16 cellular contexts compared by ENCODE assay signal in genomic region chr12:109831929-109832328, GRCh38. TPM values are rescaled to one million over a fixed set of nuclear protein-coding genes. Genes with fewer than 3 reads are reported as not detected.
A peak's percentile ranks its signal among the peaks of the same experiment; 100 is the strongest.
DNase-seq lines count a peak whose midpoint lies in the region; ATAC-seq and TF ChIP-seq lines count a peak whose summit lies in the region.
"Had no signal": no experiment of that assay in that cellular context is flagged by ENCODE, and none has a peak within 500 bp of the region (broad histone marks: within the 10 kb centered on the region; RNA-seq: fewer than 3 reads in every experiment).

No MANE protein-coding gene starts in this region.

- WGBS in esophagus, 2 donors: 61 to 62% methylated on average over 9 of the region's 9 CpGs
- 38% methylated on average over 1 of the region's 9 CpGs for WGBS in right lobe of liver (ENCODE audit: insufficient coverage, low coverage, low lambda C conversion rate, missing lambda C conversion rate)

- no peaks in the 10 kb centered on the region for H3K36me3 ChIP-seq in PC-9 (ENCODE audit: low read depth)
- no peaks in the 10 kb centered on the region for H3K36me3 ChIP-seq in esophagus (ENCODE audit: control insufficient read depth in 2 of 2, insufficient read depth in 2 of 2, low read length in 1 of 2)
- no peaks in the 10 kb centered on the region for H3K36me3 ChIP-seq in right lobe of liver
- no peaks in the 10 kb centered on the region for H3K36me3 ChIP-seq in naive thymus-derived CD4-positive, alpha-beta T cell (ENCODE audit: control insufficient read depth in 2 of 3, insufficient read depth in 3 of 3, low read length in 3 of 3)
- no peaks in the 10 kb centered on the region for H3K36me3 ChIP-seq in SJCRH30

- no peaks in the 10 kb centered on the region for H3K79me2 ChIP-seq in PC-9 (ENCODE audit: low read depth)

- CTCF ChIA-PET in PC-9 (lab: Charles Lee): no interaction called here
- CTCF ChIA-PET in naive thymus-derived CD4-positive, alpha-beta T cell (lab: Charles Lee): no interaction called here

- peaks cover 7% of the 10 kb centered on the region for H3K4me1 Mint-ChIP-seq in progenitor cell of endocrine pancreas (ENCODE audit: low read depth)
- H3K4me1 Mint-ChIP-seq in naive thymus-derived CD4-positive, alpha-beta T cell: peaks cover 3 to 6% (median 4%) of the 10 kb centered on the region in 7 donors

- no peaks in the 10 kb centered on the region for H4K20me1 ChIP-seq in PC-9 (ENCODE audit: insufficient read depth)

- no peak overlapping the region for H3K27ac Mint-ChIP-seq in progenitor cell of endocrine pancreas
- H3K27ac Mint-ChIP-seq in naive thymus-derived CD4-positive, alpha-beta T cell: no peak overlapping the region

- H3K9me2 ChIP-seq in PC-9 (ENCODE audit: insufficient read depth): no peaks in the 10 kb centered on the region

- TSS peak; percentile 26 for BruUV-seq in PC-9 (replicated peaks; lab: Mats Ljungman, UMichigan)

- no peak for TF ChIP-seq POLR2A in right lobe of liver (IDR thresholded peaks at IDR 0.05)

- H3K27me3 Mint-ChIP-seq in progenitor cell of endocrine pancreas: peaks cover 7% of the 10 kb centered on the region
- peaks cover 25 to 49% (median 30%) of the 10 kb centered on the region in 5 donors for H3K27me3 Mint-ChIP-seq in naive thymus-derived CD4-positive, alpha-beta T cell

- intact Hi-C loops in PC-9 (cut with micrococcal nuclease; ENCODE audit: unreplicated experiment) (no loop called here), right lobe of liver (cut with DNase I) (no loop called here)
- intact Hi-C loops in naive thymus-derived CD4-positive, alpha-beta T cell (cut with micrococcal nuclease): no loop called here

- H3K9me3 ChIP-seq in PC-9 (ENCODE audit: insufficient read depth, low read depth): no peaks in the 10 kb centered on the region
- no peaks in the 10 kb centered on the region for H3K9me3 ChIP-seq in esophagus (ENCODE audit: control insufficient read depth in 2 of 2, insufficient read depth in 1 of 2, low read depth in 1 of 2, low read length in 1 of 2)
- no peaks in the 10 kb centered on the region for H3K9me3 ChIP-seq in right lobe of liver
- no peaks in the 10 kb centered on the region for H3K9me3 ChIP-seq in naive thymus-derived CD4-positive, alpha-beta T cell (ENCODE audit: control insufficient read depth in 2 of 3, low read length in 3 of 3)
- H3K9me3 ChIP-seq in SJCRH30 (replicated peaks): no peaks in the 10 kb centered on the region

- H3K4me3 ChIP-seq in PC-9 (no peak overlapping the region), esophagus (ENCODE audit: low read depth in 1 of 2, low read length in 2 of 2) (peak overlapping the region; percentile 22 to 67), right lobe of liver (peak overlapping the region; percentile 56 to 63 (median 59)), SJCRH30 (no peak overlapping the region)
- no peak overlapping the region for H3K4me3 ChIP-seq in naive thymus-derived CD4-positive, alpha-beta T cell (ENCODE audit: low read length)
- H3K4me3 ChIP-seq: K562 had no signal

- no peaks in the 10 kb centered on the region for H3K36me3 Mint-ChIP-seq in progenitor cell of endocrine pancreas (ENCODE audit: insufficient read depth)
- peaks cover 0 to 4% (median 0%) of the 10 kb centered on the region in 5 donors for H3K36me3 Mint-ChIP-seq in naive thymus-derived CD4-positive, alpha-beta T cell

- no peak for TF ChIP-seq CTCF in PC-9 (conservative IDR thresholded peaks at IDR 0.05)
- no peak for TF ChIP-seq CTCF in right lobe of liver (IDR thresholded peaks at IDR 0.05)
- TF ChIP-seq CTCF in progenitor cell of endocrine pancreas (IDR thresholded peaks at IDR 0.05; ENCODE audit: unreplicated experiment): no peak

- DNase-seq in PC-9: no peak
- no peak for DNase-seq in right lobe of liver
- no peak for DNase-seq in progenitor cell of endocrine pancreas (ENCODE audit: low spot score, unreplicated experiment)
- no peak for DNase-seq in naive thymus-derived CD4-positive, alpha-beta T cell
- DNase-seq in activated CD4-positive, CD25-positive, alpha-beta regulatory T cell treated with anti-CD3 and anti-CD28 coated beads, Interleukin-2, amount 50 U/mL, for 72 hours: no peak
- no peak for DNase-seq in SJCRH30
- DNase-seq: C1 segment of cervical spinal cord, DMS79, GOT3, MV-4-11, NCI-H187 treated with DMSO at 0.1 percent for 48 hours, NCI-H345, NCI-H524 treated with DMSO at 0.1 percent for 48 hours had no signal

- peaks cover 2% of the 10 kb centered on the region; the same call in 1 of the 2 replicates for H3F3A ChIP-seq in PC-9 (ENCODE audit: insufficient read depth, low read depth)

- ATAC-seq in right lobe of liver: peak; percentile 17 to 49 (median 36)
- no peak for ATAC-seq in naive thymus-derived CD4-positive, alpha-beta T cell
- ATAC-seq: HCT116, K562 had no signal

- H3K27ac ChIP-seq in PC-9 (no peak overlapping the region), esophagus (ENCODE audit: low read depth in 2 of 2, low read length in 1 of 2) (no peak overlapping the region), right lobe of liver (peak overlapping the region; percentile 5 to 75 (median 31)), SJCRH30 (no peak overlapping the region)
- H3K27ac ChIP-seq in naive thymus-derived CD4-positive, alpha-beta T cell (ENCODE audit: low read depth, low read length): no peak overlapping the region

- H3K4me1 ChIP-seq in PC-9 (replicated peaks; ENCODE audit: insufficient read depth) (peaks cover 3% of the 10 kb centered on the region; the same call in 1 of the 2 replicates), esophagus (ENCODE audit: control insufficient read depth in 2 of 2, insufficient read depth in 2 of 2, low read length in 1 of 2) (peaks cover 0 to 2% of the 10 kb centered on the region in 2 donors), right lobe of liver (peaks cover 0 to 44% (median 9%) of the 10 kb centered on the region in 4 donors), SJCRH30 (no peaks in the 10 kb centered on the region)
- H3K4me1 ChIP-seq in naive thymus-derived CD4-positive, alpha-beta T cell (ENCODE audit: control insufficient read depth in 2 of 2, insufficient read depth in 2 of 2, low read length in 2 of 2): no peaks in the 10 kb centered on the region

- POLR2A ChIA-PET in PC-9 (lab: Charles Lee; ENCODE audit: unreplicated experiment): no interaction called here
- POLR2A ChIA-PET in naive thymus-derived CD4-positive, alpha-beta T cell (lab: Charles Lee): no interaction called here

- H2AFZ ChIP-seq in PC-9: no peak overlapping the region

- H3K9me3 Mint-ChIP-seq in progenitor cell of endocrine pancreas (ENCODE audit: low read depth): no peaks in the 10 kb centered on the region
- H3K9me3 Mint-ChIP-seq in naive thymus-derived CD4-positive, alpha-beta T cell: no peaks in the 10 kb centered on the region

- H3K27me3 ChIP-seq in PC-9 (ENCODE audit: insufficient read depth, low read depth): no peaks in the 10 kb centered on the region
- H3K27me3 ChIP-seq in esophagus (ENCODE audit: control insufficient read depth in 1 of 2, insufficient read depth in 2 of 2, low read length in 2 of 2): no peaks in the 10 kb centered on the region
- no peaks in the 10 kb centered on the region for H3K27me3 ChIP-seq in right lobe of liver
- peaks cover 0 to 4% of the 10 kb centered on the region in 2 donors for H3K27me3 ChIP-seq in naive thymus-derived CD4-positive, alpha-beta T cell (ENCODE audit: control insufficient read depth in 2 of 2, insufficient read depth in 2 of 2, low read length in 2 of 2)
- H3K27me3 ChIP-seq in SJCRH30: no peaks in the 10 kb centered on the region

- H3K4me2 ChIP-seq in PC-9: no peak overlapping the region

- peak overlapping the region; percentile 7 for H3K4me3 Mint-ChIP-seq in progenitor cell of endocrine pancreas (ENCODE audit: low read depth)
- H3K4me3 Mint-ChIP-seq in naive thymus-derived CD4-positive, alpha-beta T cell: no peak overlapping the region

RNA-seq across cellular contexts. Expression of gene TRPV4, which starts 1.3 kb away (rescaled TPM):
- total RNA-seq in PC-9 (2021): 3.1 and 3.2 TPM in 2 replicates
- polyA plus RNA-seq in esophagus: 10 to 100 TPM in 1 of 2 donors, 1 to 10 TPM in 1; 6.7 to 10.7 TPM
- total RNA-seq in right lobe of liver: 10 to 100 TPM in 1 of 6 experiments, 1 to 10 TPM in 5; 5.3 to 10.3 (median 6.7) TPM
- 5.2 and 7.3 TPM in 2 replicates for total RNA-seq in progenitor cell of endocrine pancreas
- under 1 TPM in 1 of 5 experiments, not detected in 4; 0.81 TPM for total RNA-seq in naive thymus-derived CD4-positive, alpha-beta T cell
- polyA plus RNA-seq in naive thymus-derived CD4-positive, alpha-beta T cell: not detected
- 2.4 and 2.9 TPM in 2 replicates for total RNA-seq in SJCRH30 (2014; rRNA removed; shearing (Covaris generic))
- total RNA-seq: K562 had no signal

RNA-seq across cellular contexts. Expression of gene GLTP, which starts 48.4 kb away (rescaled TPM):
- 30.3 and 31.8 TPM in 2 replicates for total RNA-seq in PC-9 (2021)
- 100 to 1,000 TPM; 270 to 383 TPM for polyA plus RNA-seq in esophagus
- total RNA-seq in right lobe of liver: 10 to 100 TPM in 5 of 6 experiments, 1 to 10 TPM in 1; 9.8 to 20.8 (median 13.6) TPM
- total RNA-seq in progenitor cell of endocrine pancreas: 20.8 and 21.7 TPM in 2 replicates
- total RNA-seq in naive thymus-derived CD4-positive, alpha-beta T cell: 10 to 100 TPM; 19.2 to 36.2 (median 22.1) TPM
- 10 to 100 TPM; 30.0 to 35.2 TPM for polyA plus RNA-seq in naive thymus-derived CD4-positive, alpha-beta T cell
- total RNA-seq in SJCRH30 (2014; rRNA removed; shearing (Covaris generic)): 37.4 and 39.9 TPM in 2 replicates

Comparison
In these comparisons a context has a peak if more than half of its experiments do, and no peak if none do; other contexts are left out.
1. H3K27ac ChIP-seq: peak in right lobe of liver (3 of 3); none in PC-9 (single experiment), esophagus (0 of 2), naive thymus-derived CD4-positive, alpha-beta T cell (single experiment) and SJCRH30 (single experiment).
2. H3K4me3 ChIP-seq: peak in esophagus (2 of 2) and right lobe of liver (3 of 3); none in PC-9 (single experiment), naive thymus-derived CD4-positive, alpha-beta T cell (single experiment) and SJCRH30 (single experiment).